ENCODE assay signal across 21 cellular contexts in genomic region chr14:103834956-103835355, GRCh38.
"Had no signal": no experiment of that assay in that cellular context is flagged by ENCODE, and none has a peak within 500 bp of the region (broad histone marks: within the 10 kb centered on the region; RNA-seq: fewer than 3 reads in every experiment).

No MANE protein-coding gene starts in this region.

- DNase-seq: heart right ventricle; islet precursor cell; left ventricle myocardium inferior; midbrain; mucosa of descending colon; naive thymus-derived CD4-positive, alpha-beta T cell; nucleus accumbens; stimulated activated CD4-positive, alpha-beta T cell treated with anti-CD3 and anti-CD28 coated beads, Interleukin-4, amount 100 ng/mL, for 24 hours; stimulated activated naive CD4-positive, alpha-beta T cell; tibial artery; trophoblast cell; uterus had no signal

- H3K9ac ChIP-seq: parathyroid adenoma had no signal

- ATAC-seq: heart right ventricle; mucosa of descending colon; naive thymus-derived CD4-positive, alpha-beta T cell; natural killer cell treated with Interleukin-12 subunit alpha and Interleukin-12 subunit beta and Interleukin-15 and Interleukin-18, amount 100 ng/mL, for 72 hours; sciatic nerve; stimulated activated effector memory CD8-positive, alpha-beta T cell treated with anti-CD3 and anti-CD28 coated beads, Interleukin-12 subunit alpha, Interleukin-12 subunit beta, amount 100 ng/mL, for 72 hours had no signal

- H2AFZ ChIP-seq: hepatocyte, parathyroid adenoma had no signal

- H3K4me1 ChIP-seq: suprapubic skin, tibial artery, uterus had no signal

- H3K27me3 ChIP-seq: heart right ventricle, hepatocyte, right atrium auricular region, suprapubic skin, tibial artery, uterus had no signal

- H3K4me2 ChIP-seq: hepatocyte had no signal

- H3K9me3 ChIP-seq: heart right ventricle, left ventricle myocardium inferior, mucosa of descending colon, right atrium auricular region, suprapubic skin, thoracic aorta, tibial artery, uterus had no signal

- H3K4me3 ChIP-seq: heart right ventricle, hepatocyte, left ventricle myocardium inferior, mucosa of descending colon, right atrium auricular region, skin epidermis, suprapubic skin, thoracic aorta, tibial artery, uterus had no signal

- H3K36me3 ChIP-seq: heart right ventricle, left ventricle myocardium inferior, right atrium auricular region, suprapubic skin, thoracic aorta, tibial artery, uterus had no signal

- H3K27ac ChIP-seq: heart right ventricle, hepatocyte, left ventricle myocardium inferior, parathyroid adenoma, right atrium auricular region, skin epidermis, suprapubic skin, thoracic aorta, tibial artery, uterus had no signal
